9 cellular contexts compared by ENCODE assay signal in the genomic region with DNA sequence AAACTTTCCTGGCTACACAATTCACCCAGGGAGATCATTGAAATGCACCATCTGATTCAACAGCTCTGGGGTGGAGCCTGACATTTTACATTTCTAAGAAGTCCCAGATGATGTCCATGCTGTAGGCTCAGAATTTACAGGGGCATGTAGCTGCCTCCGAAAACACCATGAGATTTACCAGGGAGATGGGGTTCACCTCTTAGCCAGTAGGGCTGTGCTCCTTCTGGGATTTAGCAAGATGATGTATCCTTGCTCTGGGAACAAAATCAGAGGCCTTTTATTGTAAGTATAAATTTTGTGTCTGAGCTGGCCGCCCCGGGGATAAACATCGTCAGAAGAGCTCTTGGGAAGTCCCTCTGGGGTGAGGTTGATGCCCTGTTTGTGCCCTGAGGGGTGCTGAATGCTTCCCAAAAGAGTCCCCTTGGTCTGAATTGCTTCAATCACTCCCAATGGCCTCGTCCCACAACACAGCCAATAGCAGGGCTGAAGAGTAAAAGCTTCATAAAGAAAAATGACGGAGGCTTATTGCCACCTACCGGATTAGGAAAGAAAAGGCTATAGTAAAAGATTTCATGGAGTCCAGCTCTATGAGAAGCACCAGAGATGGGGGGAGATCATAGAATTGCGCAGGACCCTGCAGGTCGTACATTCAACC. TPM values are rescaled to one million over a fixed set of nuclear protein-coding genes. Genes with fewer than 3 reads are reported as not detected.
A peak's percentile ranks its signal among the peaks of the same experiment; 100 is the strongest.
DNase-seq lines count a peak whose midpoint lies in the region; ATAC-seq and TF ChIP-seq lines count a peak whose summit lies in the region.
"Had no signal": no experiment of that assay in that cellular context is flagged by ENCODE, and none has a peak within 500 bp of the region (broad histone marks: within the 10 kb centered on the region; RNA-seq: fewer than 3 reads in every experiment).

No MANE protein-coding gene starts in this region.

- peaks cover 15% of the 10 kb centered on the region for H3K27me3 Mint-ChIP-seq in progenitor cell of endocrine pancreas
- peaks cover 15 to 18% of the 10 kb centered on the region in 2 donors for H3K27me3 Mint-ChIP-seq in CD8-positive, alpha-beta memory T cell

- no peaks in the 10 kb centered on the region for H3F3A ChIP-seq in GM23248 (ENCODE audit: insufficient read depth)

- no peaks in the 10 kb centered on the region for H3K4me1 ChIP-seq in GM23248 (ENCODE audit: insufficient read depth)
- H3K4me1 ChIP-seq in CD8-positive, alpha-beta memory T cell (ENCODE audit: insufficient read depth, low read length), result no peaks in the 10 kb centered on the region

- H3K4me3 ChIP-seq in GM23248, result no peak overlapping the region
- no peak overlapping the region for H3K4me3 ChIP-seq in CD8-positive, alpha-beta memory T cell (ENCODE audit: low read length)
- H3K4me3 ChIP-seq: skin epidermis had no signal

- CTCF ChIA-PET in CD8-positive, alpha-beta memory T cell (lab: Charles Lee), result interaction anchor here (0.7 to 1.2 kb wide), 2 partner anchors 9 to 11 kb away, joined by 3 read pairs; no protein-coding TSS in a partner anchor

- no peak overlapping the region for H3K4me2 ChIP-seq in GM23248 (ENCODE audit: unreplicated experiment)

- peaks cover 14% of the 10 kb centered on the region for H3K27me3 ChIP-seq in GM23248 (replicated peaks; ENCODE audit: insufficient read depth)
- H3K27me3 ChIP-seq in CD8-positive, alpha-beta memory T cell (ENCODE audit: insufficient read depth, low read length, poor library complexity, severe bottlenecking), result no peaks in the 10 kb centered on the region

- H3K27ac Mint-ChIP-seq in progenitor cell of endocrine pancreas, result no peak overlapping the region
- H3K27ac Mint-ChIP-seq in CD8-positive, alpha-beta memory T cell, result no peak overlapping the region

- H3K27ac ChIP-seq in GM23248, result no peak overlapping the region
- no peak overlapping the region for H3K27ac ChIP-seq in CD8-positive, alpha-beta memory T cell (ENCODE audit: low read depth, low read length)
- H3K27ac ChIP-seq: skin epidermis had no signal

- no peaks in the 10 kb centered on the region for H3K4me1 Mint-ChIP-seq in progenitor cell of endocrine pancreas (ENCODE audit: low read depth)
- H3K4me1 Mint-ChIP-seq in CD8-positive, alpha-beta memory T cell, result peaks cover 0 to 4% (median 0%) of the 10 kb centered on the region in 3 donors

- H3K36me3 ChIP-seq in GM23248 (ENCODE audit: low read depth), result no peaks in the 10 kb centered on the region
- H3K36me3 ChIP-seq in CD8-positive, alpha-beta memory T cell (ENCODE audit: insufficient read depth, low read length), result no peaks in the 10 kb centered on the region

- no peak overlapping the region for H3K9ac ChIP-seq in GM23248

- no peaks in the 10 kb centered on the region for H3K9me3 ChIP-seq in GM23248 (ENCODE audit: low read depth)
- no peaks in the 10 kb centered on the region for H3K9me3 ChIP-seq in CD8-positive, alpha-beta memory T cell (ENCODE audit: low read length)

- ATAC-seq in GM19395 (IDR thresholded peaks at IDR 0.05; ENCODE audit: unreplicated experiment) (no peak), GM21447 (IDR thresholded peaks at IDR 0.05; ENCODE audit: unreplicated experiment) (no peak)

- peak; percentile 39 for TF ChIP-seq CTCF in progenitor cell of endocrine pancreas (IDR thresholded peaks at IDR 0.05; ENCODE audit: unreplicated experiment)

- H3K79me2 ChIP-seq in GM23248 (ENCODE audit: insufficient read depth), result no peaks in the 10 kb centered on the region

- no peaks in the 10 kb centered on the region for H4K20me1 ChIP-seq in GM23248 (ENCODE audit: insufficient read depth)

- H3K4me3 Mint-ChIP-seq in progenitor cell of endocrine pancreas (ENCODE audit: low read depth), result no peak overlapping the region
- no peak overlapping the region for H3K4me3 Mint-ChIP-seq in CD8-positive, alpha-beta memory T cell

- H2AFZ ChIP-seq in GM23248, result no peak overlapping the region

- 12 to 25% methylated on average over 9 of the region's 9 CpGs for WGBS in GM23248 (ENCODE audit: low coverage in 1 of 2, low lambda C conversion rate in 2 of 2, missing lambda C conversion rate in 2 of 2), 2 experiments

- in situ Hi-C loops in GM23248 (cut with MboI), result loop anchor here (25.0 kb wide), 1 partner anchor 1816 kb away; the partner anchor contains the start of gene LRRC4C

- peak; percentile 55 for DNase-seq in AG08395 (ENCODE audit: low spot score)
- peak; percentile 52 for DNase-seq in GM23248
- DNase-seq in NCI-H524 treated with DMSO at 0.1 percent for 48 hours (lab: John Stamatoyannopoulos, UW), result peak; percentile 45
- peak; percentile 28 for DNase-seq in dedifferentiated amniotic fluid mesenchymal stem cell (ENCODE audit: extremely low spot score)
- DNase-seq in progenitor cell of endocrine pancreas (ENCODE audit: low spot score, unreplicated experiment), result no peak
- DNase-seq in CD8-positive, alpha-beta memory T cell, result no peak

- H3K36me3 Mint-ChIP-seq in progenitor cell of endocrine pancreas (ENCODE audit: insufficient read depth), result no peaks in the 10 kb centered on the region
- no peaks in the 10 kb centered on the region for H3K36me3 Mint-ChIP-seq in CD8-positive, alpha-beta memory T cell

- POLR2A ChIA-PET in CD8-positive, alpha-beta memory T cell (lab: Charles Lee), result no interaction called here

- no peaks in the 10 kb centered on the region for H3K9me2 ChIP-seq in GM23248 (ENCODE audit: insufficient read depth)

- H3K9me3 Mint-ChIP-seq in progenitor cell of endocrine pancreas (ENCODE audit: low read depth), result peaks cover 7% of the 10 kb centered on the region
- H3K9me3 Mint-ChIP-seq in CD8-positive, alpha-beta memory T cell, result peaks cover 0 to 7% (median 3%) of the 10 kb centered on the region in 5 donors

RNA-seq across cellular contexts. Expression of gene API5, which starts 33.4 kb away (rescaled TPM):
- total RNA-seq in GM23248 (2014; rRNA removed; shearing (Covaris generic)), result 90.4 and 113 TPM in 2 replicates
- 78.2 and 78.7 TPM in 2 replicates for polyA plus RNA-seq in GM23248 (2016; fragmentation: Nextera tagmentation; extraction: Ambion mirVana)
- 98.6 and 103 TPM in 2 replicates for total RNA-seq in progenitor cell of endocrine pancreas
- 100 to 1,000 TPM; 186 to 188 TPM for total RNA-seq in CD8-positive, alpha-beta memory T cell
- polyA plus RNA-seq in CD8-positive, alpha-beta memory T cell, result 136 TPM

Comparison
In these comparisons a context has a peak if more than half of its experiments do, and no peak if none do; other contexts are left out.
1. DNase-seq: peak in AG08395 (single experiment), GM23248 (single experiment), NCI-H524 treated with DMSO at 0.1 percent for 48 hours (single experiment) and dedifferentiated amniotic fluid mesenchymal stem cell (single experiment); none in progenitor cell of endocrine pancreas (single experiment) and CD8-positive, alpha-beta memory T cell (0 of 5).